ENCODE assay signal across 8 cellular contexts in the genomic region with DNA sequence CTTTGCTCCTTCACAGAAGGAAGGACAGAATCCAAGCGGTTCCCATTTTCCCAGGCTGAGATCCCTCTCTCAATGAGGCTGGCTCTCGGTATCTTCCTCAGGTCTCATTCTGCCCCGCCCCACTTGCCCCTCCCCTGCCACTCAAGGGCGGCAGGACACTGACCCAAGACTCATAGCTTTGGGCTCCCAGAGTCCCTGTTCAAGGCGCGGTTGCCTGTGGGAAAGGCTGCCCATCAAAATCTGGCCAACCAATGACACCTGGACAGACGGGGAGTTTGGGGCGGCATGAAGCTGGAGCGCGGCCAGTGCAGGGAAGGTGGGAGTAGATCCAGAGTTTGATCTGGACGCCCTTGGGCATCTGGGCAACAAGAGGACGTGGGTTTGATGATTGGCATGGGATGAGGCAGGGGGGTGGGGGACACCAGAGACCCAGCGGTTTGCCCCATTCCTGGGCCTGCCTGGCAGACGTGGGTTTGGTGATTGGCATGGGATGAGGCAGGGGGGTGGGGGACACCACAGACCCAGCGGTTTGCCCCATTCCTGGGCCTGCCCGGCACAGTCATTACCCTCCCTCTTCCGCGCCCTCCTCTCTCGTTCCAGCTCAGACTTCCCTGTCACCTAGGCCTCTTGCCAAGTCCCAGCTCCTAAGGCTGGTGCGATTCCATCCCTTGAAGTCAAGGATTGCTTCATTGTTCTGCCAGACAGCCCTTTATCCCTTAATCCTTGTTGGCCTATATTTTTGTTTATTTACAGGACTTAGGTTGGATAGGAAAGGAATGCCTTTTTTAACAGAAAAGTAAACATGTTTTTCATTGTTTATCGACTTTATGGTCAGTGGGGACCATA.
DNase-seq lines count a peak whose midpoint lies in the region; ATAC-seq and TF ChIP-seq lines count a peak whose summit lies in the region.

No MANE protein-coding gene starts in this region.

- peaks cover 0 to 28% (median 4%) of the 10 kb centered on the region in 4 donors for H3K4me1 ChIP-seq in right lobe of liver
- H3K4me1 ChIP-seq in tibial artery, result peaks cover 0 to 42% (median 34%) of the 10 kb centered on the region in 4 donors

- TF ChIP-seq EP300 in Ishikawa (IDR thresholded peaks at IDR 0.05; ENCODE audit: borderline replicate concordance), result no peak

- H3K4me3 ChIP-seq in right lobe of liver (peak overlapping the region; percentile 53 to 65 (median 64)), tibial artery (peak overlapping the region; percentile 67 to 79)

- no peak for DNase-seq in central memory CD8-positive, alpha-beta T cell (ENCODE audit: low spot score in 2 of 2)
- DNase-seq in right lobe of liver (peak; percentile 76 to 88 (median 81)), tibial artery (peak; percentile 90 to 93), NCI-H2081 (lab: John Stamatoyannopoulos, UW) (no peak)
- no peak for DNase-seq in activated CD4-positive, alpha-beta T cell treated with anti-CD3 and anti-CD28 coated beads, Interleukin-2, amount 10 ng/mL, durations not matched to agents 7 days and 5 days

- peaks cover 28% of the 10 kb centered on the region for H3K4me1 Mint-ChIP-seq in central memory CD8-positive, alpha-beta T cell
- peaks cover 75% of the 10 kb centered on the region for H3K4me1 Mint-ChIP-seq in activated CD4-positive, alpha-beta T cell treated with anti-CD3 and anti-CD28 coated beads, Interleukin-2, amount 10 ng/mL, durations not matched to agents 7 days and 5 days

- peak overlapping the region; percentile 59 for H3K27ac ChIP-seq in C4-2B
- peak overlapping the region; percentile 61 to 90 (median 74) for H3K27ac ChIP-seq in right lobe of liver
- peak overlapping the region; percentile 87 to 94 for H3K27ac ChIP-seq in tibial artery

- H3K27me3 Mint-ChIP-seq in central memory CD8-positive, alpha-beta T cell, result no peaks in the 10 kb centered on the region
- H3K27me3 Mint-ChIP-seq in activated CD4-positive, alpha-beta T cell treated with anti-CD3 and anti-CD28 coated beads, Interleukin-2, amount 10 ng/mL, durations not matched to agents 7 days and 5 days, result no peaks in the 10 kb centered on the region

- 27% methylated on average over 9 of the region's 21 CpGs for WGBS in right lobe of liver (ENCODE audit: insufficient coverage, low coverage, low lambda C conversion rate, missing lambda C conversion rate)

- peak overlapping the region; percentile 31 for H3K4me3 Mint-ChIP-seq in central memory CD8-positive, alpha-beta T cell
- H3K4me3 Mint-ChIP-seq in activated CD4-positive, alpha-beta T cell treated with anti-CD3 and anti-CD28 coated beads, Interleukin-2, amount 10 ng/mL, durations not matched to agents 7 days and 5 days, result no peak overlapping the region

- no peak for TF ChIP-seq RAD21 in Ishikawa (IDR thresholded peaks at IDR 0.05; ENCODE audit: low read depth)

- peaks cover 2% of the 10 kb centered on the region for H3K36me3 Mint-ChIP-seq in central memory CD8-positive, alpha-beta T cell (ENCODE audit: insufficient read depth)
- peaks cover 16% of the 10 kb centered on the region for H3K36me3 Mint-ChIP-seq in activated CD4-positive, alpha-beta T cell treated with anti-CD3 and anti-CD28 coated beads, Interleukin-2, amount 10 ng/mL, durations not matched to agents 7 days and 5 days (ENCODE audit: low read depth)

- H3K27ac Mint-ChIP-seq in central memory CD8-positive, alpha-beta T cell (ENCODE audit: low read depth), result peak overlapping the region; percentile 64
- no peak overlapping the region for H3K27ac Mint-ChIP-seq in activated CD4-positive, alpha-beta T cell treated with anti-CD3 and anti-CD28 coated beads, Interleukin-2, amount 10 ng/mL, durations not matched to agents 7 days and 5 days

- no peak for TF ChIP-seq POLR2A in right lobe of liver (IDR thresholded peaks at IDR 0.05)

- POLR2A ChIA-PET in activated CD4-positive, alpha-beta T cell treated with anti-CD3 and anti-CD28 coated beads, Interleukin-2, amount 10 ng/mL, durations not matched to agents 7 days and 5 days (lab: Charles Lee), result interaction anchor here (0.6 kb wide), 1 partner anchor 236 kb away, joined by 3 read pairs; no protein-coding TSS in a partner anchor

- intact Hi-C loops in right lobe of liver (cut with DNase I), result loop anchor here in 1 of 2 donors (5.0 kb wide), 1 partner anchor 181 kb away; the partner anchor contains the start of gene WNK1
- intact Hi-C loops in tibial artery (cut with DNase I; ENCODE audit: low total_unique reads), result loop anchor here (2.0 to 5.0 kb wide), 2 partner anchors 76 to 182 kb away; partner anchors contain the start of gene WNK1

- no peaks in the 10 kb centered on the region for H3K9me3 ChIP-seq in right lobe of liver
- H3K9me3 ChIP-seq in tibial artery, result no peaks in the 10 kb centered on the region

- CTCF ChIA-PET in activated CD4-positive, alpha-beta T cell treated with anti-CD3 and anti-CD28 coated beads, Interleukin-2, amount 10 ng/mL, durations not matched to agents 7 days and 5 days (lab: Charles Lee), result interaction anchor here (0.6 to 2.8 kb wide), 14 partner anchors 14 to 378 kb away, joined by 3 to 19 read pairs (median 4); partner anchors contain the start of genes RAD52 and WNK1

- H3K9me3 Mint-ChIP-seq in central memory CD8-positive, alpha-beta T cell, result no peaks in the 10 kb centered on the region
- peaks cover 4% of the 10 kb centered on the region for H3K9me3 Mint-ChIP-seq in activated CD4-positive, alpha-beta T cell treated with anti-CD3 and anti-CD28 coated beads, Interleukin-2, amount 10 ng/mL, durations not matched to agents 7 days and 5 days

- no peaks in the 10 kb centered on the region for H3K36me3 ChIP-seq in right lobe of liver
- no peaks in the 10 kb centered on the region for H3K36me3 ChIP-seq in tibial artery

- no peak for TF ChIP-seq CTCF in C4-2B (conservative IDR thresholded peaks at IDR 0.05)
- no peak for TF ChIP-seq CTCF in right lobe of liver (IDR thresholded peaks at IDR 0.05)
- no peak for TF ChIP-seq CTCF in tibial artery (IDR thresholded peaks at IDR 0.05)

- H3K27me3 ChIP-seq in right lobe of liver (no peaks in the 10 kb centered on the region), tibial artery (no peaks in the 10 kb centered on the region)

- ATAC-seq in central memory CD8-positive, alpha-beta T cell (replicated peaks; ENCODE audit: extremely low read depth, poor library complexity, severe bottlenecking), result no peak
- ATAC-seq in right lobe of liver, result peak; percentile 48 to 66 (median 57)
- ATAC-seq in GM21786 (IDR thresholded peaks at IDR 0.05; ENCODE audit: unreplicated experiment), result no peak

TF ChIP-seq in Ishikawa, 13 proteins besides CTCF, POLR2A, EP300 and RAD21:
- TF ChIP-seq MAX (IDR thresholded peaks at IDR 0.05) (peak; percentile 52; the same call in 1 of the 2 replicates), NFIC (IDR thresholded peaks at IDR 0.05) (peak; percentile 40), USF1 (IDR thresholded peaks at IDR 0.05) (no peak)

Comparison
In these comparisons a context has a peak if more than half of its experiments do, and no peak if none do; other contexts are left out.
1. ATAC-seq: peak in right lobe of liver (4 of 4); none in central memory CD8-positive, alpha-beta T cell (single experiment) and GM21786 (single experiment).
2. DNase-seq: peak in right lobe of liver (3 of 3) and tibial artery (2 of 2); none in central memory CD8-positive, alpha-beta T cell (0 of 2), activated CD4-positive, alpha-beta T cell treated with anti-CD3 and anti-CD28 coated beads, Interleukin-2, amount 10 ng/mL, durations not matched to agents 7 days and 5 days (single experiment) and NCI-H2081 (0 of 2).
3. Peak in every context shown above with its lines, with median percentiles within 50 percentile points of each other: H3K27ac ChIP-seq.